1 cellular context compared by ENCODE assay signal in the genomic region with DNA sequence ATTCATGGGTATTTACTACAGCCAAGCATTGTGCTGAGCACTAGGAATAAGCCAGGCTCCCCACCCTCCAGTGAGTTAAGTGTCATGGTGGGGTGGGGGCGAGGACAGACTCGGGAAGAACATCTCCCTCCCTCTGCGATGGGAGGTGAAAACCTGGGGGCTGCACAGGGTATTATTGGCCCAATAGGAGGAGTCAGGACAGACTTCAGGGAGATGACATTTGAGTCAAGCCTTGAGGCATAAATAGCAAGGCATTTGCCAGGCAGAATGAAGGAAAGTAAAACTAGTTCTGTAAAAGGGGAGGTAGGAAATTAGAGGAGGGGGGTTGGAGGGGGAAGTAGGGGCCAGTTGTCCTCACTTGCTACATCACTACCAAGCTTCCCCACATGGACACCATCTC.
TF ChIP-seq lines count a peak whose summit lies in the region.

No MANE protein-coding gene starts in this region.

TF ChIP-seq in GM23338, 12 proteins besides CTCF, POLR2A, EP300 and RAD21 (continued from another document):
- TF ChIP-seq REST (IDR thresholded peaks at IDR 0.05; ENCODE audit: unreplicated experiment) (no peak), JUNB (IDR thresholded peaks at IDR 0.05; ENCODE audit: unreplicated experiment) (no peak), ETS1 (IDR thresholded peaks at IDR 0.05) (no peak), NANOG (IDR thresholded peaks at IDR 0.05; ENCODE audit: borderline replicate concordance) (no peak), EZH2phosphoT487 (IDR thresholded peaks at IDR 0.05; ENCODE audit: unreplicated experiment) (no peak), CREB1 (CRISPR knock-in tag; IDR thresholded peaks at IDR 0.05; ENCODE audit: low read depth) (no peak), ZNF331 (CRISPR knock-in tag; IDR thresholded peaks at IDR 0.05; ENCODE audit: low read depth) (no peak), ZNF462 (CRISPR knock-in tag; IDR thresholded peaks at IDR 0.05) (no peak), ZNF114 (CRISPR knock-in tag; IDR thresholded peaks at IDR 0.05) (no peak)
